In genomic region chr10:125419146-125419545, GRCh38 we compare ENCODE assay signal across 36 cellular contexts.
"Had no signal": no experiment of that assay in that cellular context is flagged by ENCODE, and none has a peak within 500 bp of the region (broad histone marks: within the 10 kb centered on the region; RNA-seq: fewer than 3 reads in every experiment).

No MANE protein-coding gene starts in this region.

- H3K36me3 ChIP-seq: adrenal gland, brain microvascular endothelial cell, breast epithelium had no signal

- H3K4me3 ChIP-seq: adrenal gland, body of pancreas, breast epithelium had no signal

- H3K27me3 Mint-ChIP-seq: activated CD4-positive, alpha-beta memory T cell treated with anti-CD3 and anti-CD28 coated beads for 36 hours; activated CD4-positive, alpha-beta T cell treated with anti-CD3 and anti-CD28 coated beads, Interleukin-2, amount 10 ng/mL, durations not matched to agents 24 days and 14 days; activated CD8-positive, alpha-beta T cell treated with anti-CD3 and anti-CD28 coated beads for 36 hours; activated naive CD8-positive, alpha-beta T cell treated with anti-CD3 and anti-CD28 coated beads for 36 hours had no signal

- H3K9me3 ChIP-seq: adrenal gland, body of pancreas, breast epithelium had no signal

- H3K27ac ChIP-seq: adrenal gland, body of pancreas, brain microvascular endothelial cell, breast epithelium, VCaP had no signal

- H3K9me3 Mint-ChIP-seq: activated CD4-positive, alpha-beta T cell treated with anti-CD3 and anti-CD28 coated beads, Interleukin-2, amount 10 ng/mL, durations not matched to agents 24 days and 14 days; activated CD8-positive, alpha-beta T cell treated with anti-CD3 and anti-CD28 coated beads for 36 hours; activated naive CD4-positive, alpha-beta T cell treated with anti-CD3 and anti-CD28 coated beads for 36 hours had no signal

- H3K4me1 Mint-ChIP-seq: activated B cell treated with CpG ODN at 0.5 μM for 24 hours; activated CD4-positive, alpha-beta T cell treated with anti-CD3 and anti-CD28 coated beads, Interleukin-2, amount 10 ng/mL, durations not matched to agents 24 days and 14 days; activated naive CD8-positive, alpha-beta T cell treated with anti-CD3 and anti-CD28 coated beads for 36 hours; activated T-helper 17 cell treated with anti-CD3 and anti-CD28 coated beads, Interleukin-2, amount 50 U/mL, for 72 hours had no signal

- H3K27me3 ChIP-seq: adrenal gland, body of pancreas, brain microvascular endothelial cell, breast epithelium had no signal

- H3K4me1 ChIP-seq: adrenal gland, breast epithelium had no signal

- FAIRE-seq: astrocyte, TTC549 had no signal

- H3K4me3 Mint-ChIP-seq: activated B cell treated with CpG ODN at 0.5 μM for 24 hours; activated CD4-positive, alpha-beta memory T cell treated with anti-CD3 and anti-CD28 coated beads for 36 hours; activated CD4-positive, alpha-beta T cell treated with anti-CD3 and anti-CD28 coated beads, Interleukin-2, amount 10 ng/mL, durations not matched to agents 24 days and 14 days; activated CD8-positive, alpha-beta T cell treated with anti-CD3 and anti-CD28 coated beads for 36 hours; activated naive CD4-positive, alpha-beta T cell treated with anti-CD3 and anti-CD28 coated beads for 36 hours; activated naive CD8-positive, alpha-beta T cell treated with anti-CD3 and anti-CD28 coated beads for 36 hours; activated T-cell treated with anti-CD3 and anti-CD28 coated beads, Interleukin-2, amount 50 U/mL, for 4 hours; activated T-cell treated with anti-CD3 and anti-CD28 coated beads, Interleukin-2, amount 50 U/mL, for 72 hours; activated T-helper 1 cell treated with anti-CD3 and anti-CD28 coated beads, Interleukin-12 subunit alpha, Interleukin-12 subunit beta, Interleukin-2, Interleukin-4 antibody, amounts not matched to agents 30 ng/mL and 10 ng/mL and 1 ng/mL, durations not matched to agents 14 hours and 24 hours and 36 hours; activated T-helper 17 cell treated with anti-CD3 and anti-CD28 coated beads, Interleukin-2, amount 50 U/mL, for 72 hours; T-helper 1 cell treated with Interleukin-12 subunit alpha and Interleukin-12 subunit beta and Interleukin-4 antibody, amounts not matched to agents 30 μg/mL and 1 μg/mL, for 36 hours; T-helper 2 cell treated with Interferon-gamma antibody and Interleukin-4, amounts not matched to agents 5 μg/mL and 100 μg/mL, for 36 hours had no signal

- DNase-seq: activated B cell treated with CpG ODN at 0.5 μM for 24 hours; activated CD4-positive, alpha-beta memory T cell treated with anti-CD3 and anti-CD28 coated beads for 36 hours; activated CD4-positive, alpha-beta T cell treated with anti-CD3 and anti-CD28 coated beads for 4 hours; activated CD4-positive, alpha-beta T cell treated with anti-CD3 and anti-CD28 coated beads, Interleukin-2, amount 10 ng/mL, durations not matched to agents 24 days and 14 days; activated CD4-positive, alpha-beta T cell treated with anti-CD3 and anti-CD28 coated beads, Interleukin-2, amount 50 U/mL, for 1 hour; activated CD4-positive, alpha-beta T cell treated with anti-CD3 and anti-CD28 coated beads, Interleukin-2, amount 50 U/mL, for 4 hours; activated CD4-positive, CD25-positive, alpha-beta regulatory T cell treated with anti-CD3 and anti-CD28 coated beads, Interleukin-2, amount 50 U/mL, for 72 hours; activated CD8-positive, alpha-beta T cell treated with anti-CD3 and anti-CD28 coated beads for 36 hours; activated effector memory CD4-positive, alpha-beta T cell treated with anti-CD3 and anti-CD28 coated beads, Interleukin-2, amount 50 U/mL, for 16 hours; activated gamma-delta T cell treated with Interleukin-2 at 50 U/mL for 16 hours; activated naive CD4-positive, alpha-beta T cell; activated naive CD4-positive, alpha-beta T cell treated with anti-CD3 and anti-CD28 coated beads for 36 hours; activated naive CD4-positive, alpha-beta T cell treated with anti-CD3 and anti-CD28 coated beads, Interleukin-2, amount 50 U/mL, for 16 hours; activated naive CD8-positive, alpha-beta T cell treated with anti-CD3 and anti-CD28 coated beads for 36 hours; activated T-cell treated with anti-CD3 and anti-CD28 coated beads for 4 hours; activated T-cell treated with anti-CD3 and anti-CD28 coated beads, Interleukin-2, amount 50 U/mL, for 1 hour; activated T-cell treated with anti-CD3 and anti-CD28 coated beads, Interleukin-2, amount 50 U/mL, for 4 hours; activated T-cell treated with anti-CD3 and anti-CD28 coated beads, Interleukin-2, amount 50 U/mL, for 72 hours; adrenal gland; amniotic stem cell; aorta; body of pancreas; brain microvascular endothelial cell; central memory CD4-positive, alpha-beta T cell; T-helper 1 cell; T-helper 2 cell; T-helper 9 cell had no signal

- H3K36me3 Mint-ChIP-seq: activated CD4-positive, alpha-beta memory T cell treated with anti-CD3 and anti-CD28 coated beads for 36 hours; activated naive CD4-positive, alpha-beta T cell treated with anti-CD3 and anti-CD28 coated beads, Interleukin-2, amount 50 U/mL, for 72 hours; activated naive CD8-positive, alpha-beta T cell treated with anti-CD3 and anti-CD28 coated beads for 36 hours had no signal

- ATAC-seq: activated CD8-positive, alpha-beta T cell treated with anti-CD3 and anti-CD28 coated beads for 36 hours; activated naive CD4-positive, alpha-beta T cell treated with anti-CD3 and anti-CD28 coated beads, Interleukin-2, amount 50 U/mL, for 72 hours; activated T-cell treated with anti-CD3 and anti-CD28 coated beads, Interleukin-2, amount 50 U/mL, for 4 hours; activated T-cell treated with anti-CD3 and anti-CD28 coated beads, Interleukin-2, amount 50 U/mL, for 72 hours; activated T-helper 17 cell treated with anti-CD3 and anti-CD28 coated beads, Interleukin-2, amount 50 U/mL, for 72 hours; body of pancreas had no signal

- H3K27ac Mint-ChIP-seq: activated B cell treated with CpG ODN at 0.5 μM for 24 hours; activated CD4-positive, alpha-beta memory T cell treated with anti-CD3 and anti-CD28 coated beads for 36 hours; activated CD4-positive, alpha-beta T cell treated with anti-CD3 and anti-CD28 coated beads, Interleukin-2, amount 10 ng/mL, durations not matched to agents 24 days and 14 days; activated CD8-positive, alpha-beta T cell treated with anti-CD3 and anti-CD28 coated beads for 36 hours; activated naive CD4-positive, alpha-beta T cell treated with anti-CD3 and anti-CD28 coated beads for 36 hours; activated naive CD4-positive, alpha-beta T cell treated with anti-CD3 and anti-CD28 coated beads, Interleukin-2, amount 50 U/mL, for 72 hours; activated naive CD8-positive, alpha-beta T cell treated with anti-CD3 and anti-CD28 coated beads for 36 hours; activated T-cell treated with anti-CD3 and anti-CD28 coated beads, Interleukin-2, amount 50 U/mL, for 72 hours; activated T-helper 1 cell treated with anti-CD3 and anti-CD28 coated beads, Interleukin-12 subunit alpha, Interleukin-12 subunit beta, Interleukin-2, Interleukin-4 antibody, amounts not matched to agents 30 ng/mL and 10 ng/mL and 1 ng/mL, durations not matched to agents 14 hours and 24 hours and 36 hours; activated T-helper 17 cell treated with anti-CD3 and anti-CD28 coated beads, Interleukin-2, amount 50 U/mL, for 72 hours; T-helper 1 cell treated with Interleukin-12 subunit alpha and Interleukin-12 subunit beta and Interleukin-4 antibody, amounts not matched to agents 30 μg/mL and 1 μg/mL, for 36 hours; T-helper 2 cell treated with Interferon-gamma antibody and Interleukin-4, amounts not matched to agents 5 μg/mL and 100 μg/mL, for 36 hours had no signal
